Comparison of ENCODE assay signal across 11 cellular contexts in the genomic region with DNA sequence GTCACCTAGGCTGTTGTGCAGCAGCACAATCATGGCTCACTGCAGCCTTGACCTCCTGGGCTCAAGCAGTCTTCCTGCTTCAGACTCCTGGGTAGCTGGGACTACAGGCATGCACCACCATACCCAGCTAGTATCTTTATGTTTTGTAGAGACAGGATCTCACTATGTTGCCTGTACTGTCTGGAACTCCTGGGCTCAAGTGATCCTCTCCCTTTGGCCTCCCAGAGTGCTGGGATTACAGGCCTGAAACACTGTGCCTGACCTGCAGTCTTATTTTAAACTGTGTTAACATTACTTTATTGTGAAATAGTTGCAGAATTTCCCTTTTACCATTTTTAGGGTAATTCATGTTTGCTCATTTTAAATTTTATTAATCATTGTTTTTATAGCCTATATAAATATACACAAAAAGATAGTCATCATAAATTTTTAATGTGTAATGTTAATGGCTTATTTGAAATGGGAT. TPM values are rescaled to one million over a fixed set of nuclear protein-coding genes. Genes with fewer than 3 reads are reported as not detected.
DNase-seq lines count a peak whose midpoint lies in the region; ATAC-seq, FAIRE-seq and TF ChIP-seq lines count a peak whose summit lies in the region.
"Had no signal": no experiment of that assay in that cellular context is flagged by ENCODE, and none has a peak within 500 bp of the region (broad histone marks: within the 10 kb centered on the region; RNA-seq: fewer than 3 reads in every experiment).

No MANE protein-coding gene starts in this region.

- no peak overlapping the region for H3K4ac ChIP-seq in H1 (replicated peaks; ENCODE audit: insufficient read length, low read depth, low read length)

- no peak for TF ChIP-seq POLR2A in H1 (IDR thresholded peaks at IDR 0.05; ENCODE audit: control extremely low read depth in 1 of 2, low read depth in 2 of 2, low read length in 2 of 2)

- no peak for TF ChIP-seq CTCF in H1 (IDR thresholded peaks at IDR 0.05; ENCODE audit: control extremely low read depth in 1 of 3, insufficient read depth in 1 of 3, low read depth in 1 of 3, low read length in 3 of 3)
- TF ChIP-seq CTCF in smooth muscle cell (IDR thresholded peaks at IDR 0.05; ENCODE audit: borderline replicate concordance, insufficient read depth, poor library complexity, severe bottlenecking) = no peak
- no peak for TF ChIP-seq CTCF in mucosa of descending colon (IDR thresholded peaks at IDR 0.05)

- H3K9me3 ChIP-seq in H1 (ENCODE audit: insufficient read depth in 2 of 2, low read depth in 1 of 2, low read length in 1 of 2) (no peaks in the 10 kb centered on the region), smooth muscle cell (replicated peaks; ENCODE audit: low read depth) (no peaks in the 10 kb centered on the region), mucosa of descending colon (no peaks in the 10 kb centered on the region)
- H3K9me3 ChIP-seq: right atrium auricular region, thoracic aorta had no signal

- no peak overlapping the region for H2BK120ac ChIP-seq in H1 (replicated peaks; ENCODE audit: low read depth, low read length)

- peaks cover 47% of the 10 kb centered on the region for H3K4me1 Mint-ChIP-seq in activated CD4-positive, alpha-beta T cell treated with anti-CD3 and anti-CD28 coated beads, Interleukin-2, amount 10 ng/mL, durations not matched to agents 24 days and 14 days

- POLR2A ChIA-PET in H1 (lab: Charles Lee; ENCODE audit: partially characterized antibody) = interaction anchor here (2.0 kb wide), 1 partner anchor 11 kb away, joined by 7 read pairs; no protein-coding TSS in a partner anchor

- no peaks in the 10 kb centered on the region for H3K36me3 ChIP-seq in H1 (ENCODE audit: control insufficient read depth in 2 of 4, insufficient read depth in 4 of 4, low read length in 3 of 4)
- no peaks in the 10 kb centered on the region for H3K36me3 ChIP-seq in smooth muscle cell (ENCODE audit: low read depth)
- H3K36me3 ChIP-seq in mucosa of descending colon (ENCODE audit: low read depth) = no peaks in the 10 kb centered on the region
- H3K36me3 ChIP-seq: right atrium auricular region, thoracic aorta had no signal

- intact Hi-C loops in activated CD4-positive, alpha-beta T cell treated with anti-CD3 and anti-CD28 coated beads, Interleukin-2, amount 10 ng/mL, durations not matched to agents 24 days and 14 days (cut with micrococcal nuclease) = loop anchor here (2.0 to 10.0 kb wide), 2 partner anchors 23 to 349 kb away; no protein-coding TSS in a partner anchor
- intact Hi-C loops in mucosa of descending colon (cut with DNase I, micrococcal nuclease) = loop anchor here in 1 of 2 donors (10.0 kb wide), 1 partner anchor 51 kb away; no protein-coding TSS in a partner anchor

- H3K36me3 Mint-ChIP-seq in activated CD4-positive, alpha-beta T cell treated with anti-CD3 and anti-CD28 coated beads, Interleukin-2, amount 10 ng/mL, durations not matched to agents 24 days and 14 days (ENCODE audit: low read depth) = peaks cover 12% of the 10 kb centered on the region

- no peak overlapping the region for H4K5ac ChIP-seq in H1 (ENCODE audit: insufficient read length, low read depth, low read length)

- H3K4me1 ChIP-seq in H1 (replicated peaks in 1 of 4; ENCODE audit: control insufficient read depth in 3 of 4, insufficient read depth in 4 of 4, low read length in 3 of 4) (peaks cover 0 to 5% (median 2%) of the 10 kb centered on the region in 4 experiments; a peak in 3 of 7 replicates), smooth muscle cell (ENCODE audit: low read depth) (peaks cover 38% of the 10 kb centered on the region), mucosa of descending colon (ENCODE audit: low read depth) (peaks cover 59% of the 10 kb centered on the region)

- H3K4me2 ChIP-seq in H1 (ENCODE audit: insufficient read depth in 1 of 2, low read depth in 2 of 2, low read length in 2 of 2) (no peak overlapping the region), smooth muscle cell (peak overlapping the region; percentile 51)

- TF ChIP-seq EP300 in H1 (IDR thresholded peaks at IDR 0.05; ENCODE audit: borderline replicate concordance in 1 of 2, low read depth in 2 of 2, low read length in 2 of 2) = no peak

- no peak overlapping the region for H2BK15ac ChIP-seq in H1 (ENCODE audit: low read length)

- H3K9me3 Mint-ChIP-seq in activated CD4-positive, alpha-beta T cell treated with anti-CD3 and anti-CD28 coated beads, Interleukin-2, amount 10 ng/mL, durations not matched to agents 24 days and 14 days = no peaks in the 10 kb centered on the region

- H3K27me3 ChIP-seq in H1 (replicated peaks in 1 of 4; ENCODE audit: control insufficient read depth in 3 of 4, extremely low read depth in 1 of 4, insufficient read depth in 3 of 4, low read length in 3 of 4) (no peaks in the 10 kb centered on the region), smooth muscle cell (ENCODE audit: low read depth) (no peaks in the 10 kb centered on the region)
- H3K27me3 ChIP-seq: right atrium auricular region had no signal

- no peak for ATAC-seq in mucosa of descending colon

- H3K4me3 ChIP-seq in H1 (ENCODE audit: extremely low read depth in 1 of 4, insufficient read depth in 2 of 4, low read depth in 3 of 4, low read length in 4 of 4) (no peak overlapping the region), smooth muscle cell (no peak overlapping the region), mucosa of descending colon (no peak overlapping the region)
- H3K4me3 ChIP-seq: right atrium auricular region, thoracic aorta had no signal

- no peak overlapping the region for H3K56ac ChIP-seq in H1 (replicated peaks; ENCODE audit: insufficient read length, low read depth, low read length)

- no peak overlapping the region for H2BK20ac ChIP-seq in H1 (ENCODE audit: low read length)

- H3K27me3 Mint-ChIP-seq in activated CD4-positive, alpha-beta T cell treated with anti-CD3 and anti-CD28 coated beads, Interleukin-2, amount 10 ng/mL, durations not matched to agents 24 days and 14 days = no peaks in the 10 kb centered on the region

- H3K27ac ChIP-seq in H1 (ENCODE audit: low read depth, low read length) (no peak overlapping the region), smooth muscle cell (ENCODE audit: low read depth) (peak overlapping the region; percentile 16)
- H3K27ac ChIP-seq: right atrium auricular region, thoracic aorta had no signal

- peaks cover 28% of the 10 kb centered on the region for H3F3A ChIP-seq in smooth muscle cell (ENCODE audit: low read depth)

- H3K79me2 ChIP-seq in H1 (ENCODE audit: control insufficient read depth in 1 of 2, insufficient read depth in 2 of 2, low read length in 2 of 2) = peaks cover 5 to 90% of the 10 kb centered on the region in 2 experiments
- peaks cover 80% of the 10 kb centered on the region for H3K79me2 ChIP-seq in smooth muscle cell (ENCODE audit: low read depth)

- FAIRE-seq in H1 (lab: Jason Lieb, UNC) = no peak

- no peak overlapping the region for H3K9ac ChIP-seq in H1 (replicated peaks in 1 of 4; ENCODE audit: extremely low read depth in 1 of 4, low read depth in 3 of 4, low read length in 3 of 4)
- H3K9ac ChIP-seq in smooth muscle cell (ENCODE audit: low read depth) = no peak overlapping the region

- H3K27ac Mint-ChIP-seq in activated CD4-positive, alpha-beta T cell treated with anti-CD3 and anti-CD28 coated beads, Interleukin-2, amount 10 ng/mL, durations not matched to agents 24 days and 14 days = peak overlapping the region; percentile 66

- no peaks in the 10 kb centered on the region for H3K79me1 ChIP-seq in H1 (ENCODE audit: low read depth, low read length)

- no peaks in the 10 kb centered on the region for H3K23me2 ChIP-seq in H1 (ENCODE audit: low read depth, low read length)

- no peak overlapping the region for H4K91ac ChIP-seq in H1 (replicated peaks; ENCODE audit: insufficient read length, low read length)

- H2AFZ ChIP-seq in H1 (ENCODE audit: low read length) (no peak overlapping the region), smooth muscle cell (ENCODE audit: low read depth) (no peak overlapping the region)

- no peak for DNase-seq in activated CD4-positive, alpha-beta T cell treated with anti-CD3 and anti-CD28 coated beads, Interleukin-2, amount 10 ng/mL, durations not matched to agents 24 days and 14 days
- DNase-seq in activated CD4-positive, alpha-beta T cell treated with anti-CD3 and anti-CD28 coated beads for 48 hours = no peak
- DNase-seq in NCI-H526 treated with DMSO at 0.1 percent for 48 hours (lab: John Stamatoyannopoulos, UW) = peak; percentile 37
- no peak for DNase-seq in H1 (ENCODE audit: low read depth in 1 of 2, low spot score in 2 of 2)
- no peak for DNase-seq in smooth muscle cell (lab: John Stamatoyannopoulos, UW; ENCODE audit: unreplicated experiment)
- DNase-seq in mucosa of descending colon = no peak
- DNase-seq in NCI-H1092 treated with DMSO at 0.1 percent for 48 hours (lab: John Stamatoyannopoulos, UW) = no peak
- DNase-seq in NCI-H446 (lab: John Stamatoyannopoulos, UW) = no peak
- DNase-seq: RPMI8226 had no signal

- H2BK5ac ChIP-seq in H1 (ENCODE audit: low read depth, low read length) = 0 out of 2 replicates have a peak overlapping the region, but pooled peaks have one; percentile 61

- no peak overlapping the region for H2AK5ac ChIP-seq in H1 (ENCODE audit: low read depth, low read length)

- H3K14ac ChIP-seq in H1 (ENCODE audit: insufficient read length) = no peak overlapping the region

- no peak overlapping the region for H3K4me3 Mint-ChIP-seq in activated CD4-positive, alpha-beta T cell treated with anti-CD3 and anti-CD28 coated beads, Interleukin-2, amount 10 ng/mL, durations not matched to agents 24 days and 14 days

- H2BK12ac ChIP-seq in H1 (ENCODE audit: low read depth, low read length) = no peak overlapping the region

- H4K20me1 ChIP-seq in H1 (replicated peaks in 1 of 2; ENCODE audit: control insufficient read depth in 1 of 2, insufficient read depth in 2 of 2, low read length in 2 of 2) = peaks cover 7 to 9% of the 10 kb centered on the region in 2 experiments
- peaks cover 40% of the 10 kb centered on the region for H4K20me1 ChIP-seq in smooth muscle cell (ENCODE audit: low read depth)

- H3K18ac ChIP-seq in H1 (ENCODE audit: extremely low read depth, low read length) = no peak overlapping the region

- H4K8ac ChIP-seq in H1 (ENCODE audit: extremely low read depth, insufficient read depth, low read length) = no peak overlapping the region

- no peak for TF ChIP-seq RAD21 in H1 (IDR thresholded peaks at IDR 0.05 in 1 of 2, conservative IDR thresholded peaks at IDR 0.05 in 1 of 2; ENCODE audit: low read depth in 2 of 2, low read length in 2 of 2)

- H3K23ac ChIP-seq in H1 (ENCODE audit: insufficient read length) = no peak overlapping the region

- CTCF ChIA-PET in H1 (lab: Charles Lee; ENCODE audit: partially characterized antibody) = interaction anchor here (0.8 to 4.4 kb wide), 6 partner anchors 10 to 103 kb away, joined by 3 to 25 read pairs (median 6); no protein-coding TSS in a partner anchor

RNA-seq across cellular contexts. Expression of gene EML4, which starts 24.6 kb away (rescaled TPM):
- 51.3 and 54.9 TPM in 2 replicates for total RNA-seq in activated CD4-positive, alpha-beta T cell treated with anti-CD3 and anti-CD28 coated beads, Interleukin-2, amount 10 ng/mL, durations not matched to agents 24 days and 14 days
- total RNA-seq in H1 (2021; fragmentation: NEBNext Ultra II Directional; extraction: Animal tissue kit (Norgen Biotek cat#: 25700)) = 99.4 and 104 TPM in 2 replicates
- polyA plus RNA-seq in H1 (2011; rRNA removed) = 32.5 and 50.1 TPM in 2 replicates
- polyA plus RNA-seq in H1 (2011; cell fraction: cytosol; rRNA removed) = 57.1 TPM
- polyA plus RNA-seq in H1 (2011; cell fraction: nucleus; rRNA removed) = 40.2 TPM
- polyA plus RNA-seq in H1 (2012, experiment 1 of 2) = 45.0 to 64.5 TPM (median 52.5 TPM) in 4 replicates
- polyA plus RNA-seq in H1 (2012, experiment 2 of 2) = 3.5 TPM
- polyA plus RNA-seq in H1 (2013, experiment 1 of 2) = 57.5 TPM
- polyA plus RNA-seq in H1 (2013, experiment 2 of 2) = 54.2 TPM
- 111 and 154 TPM in 2 replicates for polyA minus RNA-seq in H1 (2011; rRNA and poly(A)+ RNA removed)
- 50.1 TPM for polyA minus RNA-seq in H1 (2011; cell fraction: cytosol; rRNA and poly(A)+ RNA removed)
- 101 TPM for polyA minus RNA-seq in H1 (2011; cell fraction: nucleus; rRNA and poly(A)+ RNA removed)
- 46.2 and 55.9 TPM in 2 replicates for total RNA-seq in smooth muscle cell
- polyA plus RNA-seq in smooth muscle cell = 33.6 and 39.9 TPM in 2 replicates
- total RNA-seq in mucosa of descending colon = 10 to 100 TPM; 47.9 to 88.3 (median 66.3) TPM
